Comparison of ENCODE assay signal across 8 cellular contexts in genomic region chr1:63522891-63523728, GRCh38. TPM values are rescaled to one million over a fixed set of nuclear protein-coding genes. Genes with fewer than 3 reads are reported as not detected.
DNase-seq lines count a peak whose midpoint lies in the region; ATAC-seq and TF ChIP-seq lines count a peak whose summit lies in the region.

A gene with protein sequence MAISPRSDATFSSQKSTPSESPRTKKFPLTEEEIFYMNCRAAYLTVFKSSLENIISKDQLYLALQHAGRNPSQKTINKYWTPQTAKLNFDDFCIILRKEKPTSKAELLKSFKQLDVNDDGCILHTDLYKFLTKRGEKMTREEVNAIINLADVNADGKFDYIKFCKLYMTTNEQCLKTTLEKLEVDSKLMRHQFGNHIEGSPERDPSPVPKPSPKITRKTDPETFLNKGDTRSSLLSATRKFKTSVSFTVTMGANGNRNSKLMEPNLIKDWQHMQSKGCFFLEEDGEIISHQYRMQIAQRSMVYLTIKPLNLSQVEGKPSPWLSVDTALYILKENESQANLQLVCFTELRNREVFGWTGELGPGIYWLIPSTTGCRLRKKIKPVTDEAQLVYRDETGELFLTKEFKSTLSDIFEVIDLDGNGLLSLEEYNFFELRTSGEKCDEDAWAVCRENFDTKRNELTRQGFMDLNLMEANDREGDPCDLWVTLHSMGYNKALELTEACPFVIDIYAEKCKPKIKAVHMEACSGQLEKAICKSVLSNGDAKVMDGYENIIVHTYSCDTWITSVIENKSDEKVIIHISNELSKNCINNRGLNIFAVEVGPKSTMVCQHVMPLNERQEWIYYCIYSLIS (plus strand): TSS chr1:63523525. CDS start chr1:63525573, 2,048 bp downstream.
ITGB3BP (minus strand) TSS chr1:63523225; CDS start chr1:63523133, 92 bp downstream.

- H3K27me3 Mint-ChIP-seq in chondrocyte (ENCODE audit: low read depth): no peaks in the 10 kb centered on the region

- H3K36me3 Mint-ChIP-seq in chondrocyte (ENCODE audit: low read depth): no peaks in the 10 kb centered on the region

- H3K36me3 ChIP-seq in kidney epithelial cell (ENCODE audit: control insufficient read depth, insufficient read depth, low read length): no peaks in the 10 kb centered on the region

- H3K4me1 Mint-ChIP-seq in chondrocyte (ENCODE audit: low read depth): peaks cover 18% of the 10 kb centered on the region

- no peaks in the 10 kb centered on the region for H3K9me3 Mint-ChIP-seq in chondrocyte (ENCODE audit: low read depth)

- DNase-seq in AG20443 (ENCODE audit: low spot score) (peak; percentile 93), NCI-H446 (lab: John Stamatoyannopoulos, UW) (peak; percentile 97 to 98), chondrocyte (ENCODE audit: low spot score) (no peak), kidney epithelial cell (ENCODE audit: low read depth) (peak; percentile 90)
- peak; percentile 69 to 73 for DNase-seq in activated CD4-positive, alpha-beta T cell treated with anti-CD3 and anti-CD28 coated beads for 24 hours (ENCODE audit: low read depth in 2 of 2)
- DNase-seq in stimulated activated CD4-positive, alpha-beta T cell treated with anti-CD3 and anti-CD28 coated beads, Interleukin-15, amount 100 ng/mL, for 24 hours: peak; percentile 88

- peak within 1 kb of the TSS; percentile 79 for H3K4me3 ChIP-seq in kidney epithelial cell (ENCODE audit: low read depth, low read length)

- H3K27me3 ChIP-seq in kidney epithelial cell (ENCODE audit: control insufficient read depth, insufficient read depth, low read length): no peaks in the 10 kb centered on the region

- ATAC-seq in GM19043 (IDR thresholded peaks at IDR 0.05; ENCODE audit: low read depth, unreplicated experiment) (peak; percentile 80), HG03354 (IDR thresholded peaks at IDR 0.05; ENCODE audit: poor library complexity, severe bottlenecking, unreplicated experiment) (peak; percentile 89)

- peak within 1 kb of the TSS; percentile 95 for H3K27ac Mint-ChIP-seq in chondrocyte (ENCODE audit: unreplicated experiment)

- peak within 1 kb of the TSS; percentile 81 for H3K4me3 Mint-ChIP-seq in chondrocyte (ENCODE audit: unreplicated experiment)

- no peak for TF ChIP-seq CTCF in chondrocyte (IDR thresholded peaks at IDR 0.05)
- TF ChIP-seq CTCF in kidney epithelial cell (IDR thresholded peaks at IDR 0.05; ENCODE audit: insufficient read depth, low read length, poor library complexity, severe bottlenecking): no peak

RNA-seq across cellular contexts. Expression of the first gene that starts in this region (rescaled TPM):
- total RNA-seq in chondrocyte (3.8 to 8.9 TPM (median 4.1 TPM) in 3 replicates), kidney epithelial cell (3.8 and 5.8 TPM in 2 replicates)

RNA-seq across cellular contexts. Expression of gene ITGB3BP, which starts in this region (rescaled TPM):
- total RNA-seq in chondrocyte: 12.7 to 19.7 TPM (median 15.6 TPM) in 3 replicates
- total RNA-seq in kidney epithelial cell: 9.2 and 12.4 TPM in 2 replicates
